8 cellular contexts compared by ENCODE assay signal in genomic region chr1:23800396-23801337, GRCh38. TPM values are rescaled to one million over a fixed set of nuclear protein-coding genes. Genes with fewer than 3 reads are reported as not detected.
DNase-seq lines count a peak whose midpoint lies in the region; ATAC-seq and TF ChIP-seq lines count a peak whose summit lies in the region.

Gene GALE, minus strand, starts transcription at chr1:23800754. Its CDS starts 1,747 bp downstream, at chr1:23799007.

- H4K20me1 ChIP-seq in GM23338 (replicated peaks; ENCODE audit: insufficient read depth) (0 out of 2 replicates have a peak, but pooled peaks cover 8% of the 10 kb centered on the region), Loucy (ENCODE audit: insufficient read depth, low read length, poor library complexity, severe bottlenecking) (peaks cover 9% of the 10 kb centered on the region)

- H3K9me3 Mint-ChIP-seq in GM23338 (no peaks in the 10 kb centered on the region), nephron (no peaks in the 10 kb centered on the region)

- H3K4me3 ChIP-seq in GM23338 (peak within 1 kb of the TSS; percentile 91), Loucy (ENCODE audit: low read length, poor library complexity, severe bottlenecking) (peak within 1 kb of the TSS; percentile 96)

- no peaks in the 10 kb centered on the region for H3K9me3 ChIP-seq in Loucy (ENCODE audit: insufficient read depth, low read depth, low read length)

- peaks cover 12% of the 10 kb centered on the region; the same call in 2 of the 3 replicates for H3K4me1 Mint-ChIP-seq in GM23338
- peaks cover 5% of the 10 kb centered on the region for H3K4me1 Mint-ChIP-seq in nephron

- peak; percentile 91 for TF ChIP-seq POLR2A in Raji (IDR thresholded peaks at IDR 0.05; ENCODE audit: insufficient read depth, low read depth, low read length)

- H3K79me2 ChIP-seq in GM23338 (replicated peaks; ENCODE audit: insufficient read depth) (no peaks in the 10 kb centered on the region), Loucy (ENCODE audit: insufficient read depth, low read length) (no peaks in the 10 kb centered on the region; the same call in 1 of the 2 replicates)

- peak; percentile 65 for ATAC-seq in GM23338
- ATAC-seq in stimulated activated naive CD8-positive, alpha-beta T cell treated with anti-CD3 and anti-CD28 coated beads, Interleukin-15, Interleukin-2, amounts not matched to agents 100 U/mL and 50 U/mL, for 24 hours = peak; percentile 90

- H3K27me3 Mint-ChIP-seq in GM23338 (ENCODE audit: insufficient read depth, low read depth, poor library complexity) = peaks cover 21% of the 10 kb centered on the region
- H3K27me3 Mint-ChIP-seq in nephron (ENCODE audit: low read depth) = peaks cover 3% of the 10 kb centered on the region

- peak within 1 kb of the TSS; percentile 98 for H3K4me3 Mint-ChIP-seq in GM23338
- H3K4me3 Mint-ChIP-seq in nephron = peak within 1 kb of the TSS; percentile 90 to 94 (median 92)

- H3K36me3 Mint-ChIP-seq in GM23338 (ENCODE audit: low read depth) (peaks cover 24% of the 10 kb centered on the region), nephron (ENCODE audit: low read depth) (peaks cover 25% of the 10 kb centered on the region)

- peak within 1 kb of the TSS; percentile 97 for H3K27ac Mint-ChIP-seq in GM23338
- H3K27ac Mint-ChIP-seq in nephron = peak within 1 kb of the TSS; percentile 63 to 96 (median 92)

- H2AFZ ChIP-seq in GM23338 (peak within 1 kb of the TSS; percentile 94), Loucy (ENCODE audit: low read length) (peak within 1 kb of the TSS; percentile 93)

- no peak within 1 kb of the TSS for H3K27ac ChIP-seq in GM23338 (ENCODE audit: low read depth)

- peak within 1 kb of the TSS; percentile 97 for H3K9ac ChIP-seq in Loucy (ENCODE audit: low read depth, low read length, poor library complexity, severe bottlenecking)

- peak within 1 kb of the TSS; percentile 98 for H3K4me2 ChIP-seq in GM23338
- peak within 1 kb of the TSS; percentile 98 for H3K4me2 ChIP-seq in Loucy (ENCODE audit: low read depth, low read length, poor library complexity, severe bottlenecking)

- no peaks in the 10 kb centered on the region for H3K36me3 ChIP-seq in GM23338 (ENCODE audit: insufficient read depth)
- peaks cover 8% of the 10 kb centered on the region; the same call in 1 of the 2 replicates for H3K36me3 ChIP-seq in Loucy (ENCODE audit: insufficient read depth, low read length)

- DNase-seq in DMS79 (lab: John Stamatoyannopoulos, UW) (peak; percentile 91), GM23338 (ENCODE audit: low spot score) (peak; percentile 76), fibroblast of peridontal ligament (ENCODE audit: extremely low read depth) (peak; percentile 87)
- DNase-seq in activated T-helper 9 cell treated with anti-CD3 and anti-CD28 coated beads, Interleukin-2, amount 50 U/mL, for 16 hours (ENCODE audit: low read depth) = peak; percentile 97
- DNase-seq in stimulated activated naive CD8-positive, alpha-beta T cell treated with anti-CD3 and anti-CD28 coated beads, Interleukin-15, Interleukin-2, amounts not matched to agents 100 U/mL and 50 U/mL, for 24 hours = peak; percentile 97

- H3K9me2 ChIP-seq in GM23338 (ENCODE audit: insufficient read depth) (no peaks in the 10 kb centered on the region), Loucy (replicated peaks; ENCODE audit: low read depth, low read length) (no peaks in the 10 kb centered on the region)

- TF ChIP-seq CTCF in GM23338 (conservative IDR thresholded peaks at IDR 0.05; ENCODE audit: low read depth in 2 of 2) (no peak), Loucy (conservative IDR thresholded peaks at IDR 0.05; ENCODE audit: low read length) (no peak), nephron (IDR thresholded peaks at IDR 0.05; ENCODE audit: unreplicated experiment in 3 of 3) (no peak)

- H3K4me1 ChIP-seq in GM23338 (ENCODE audit: insufficient read depth) (peaks cover 15% of the 10 kb centered on the region), Loucy (ENCODE audit: insufficient read depth, low read length, poor library complexity, severe bottlenecking) (peaks cover 15% of the 10 kb centered on the region)

- H3K27me3 ChIP-seq in GM23338 (ENCODE audit: insufficient read depth) = peaks cover 14% of the 10 kb centered on the region
- no peaks in the 10 kb centered on the region for H3K27me3 ChIP-seq in Loucy (ENCODE audit: insufficient read depth, low read length, poor library complexity, severe bottlenecking)

- H3F3A ChIP-seq in GM23338 (replicated peaks; ENCODE audit: low read depth) (peaks cover 11% of the 10 kb centered on the region; the same call in 1 of the 2 replicates), Loucy (ENCODE audit: low read depth) (no peaks in the 10 kb centered on the region)

TF ChIP-seq in GM23338, 12 proteins besides CTCF, POLR2A, EP300 and RAD21:
- TF ChIP-seq JUNB (IDR thresholded peaks at IDR 0.05; ENCODE audit: unreplicated experiment) (no peak), POLR2AphosphoS5 (IDR thresholded peaks at IDR 0.05; ENCODE audit: low read depth) (peak; percentile 60), ETS1 (IDR thresholded peaks at IDR 0.05) (peak; percentile 56; the same call in 1 of the 2 replicates), EZH2phosphoT487 (IDR thresholded peaks at IDR 0.05; ENCODE audit: unreplicated experiment) (no peak), CREB1 (CRISPR knock-in tag; IDR thresholded peaks at IDR 0.05; ENCODE audit: low read depth) (peak; percentile 78), NANOG (IDR thresholded peaks at IDR 0.05; ENCODE audit: borderline replicate concordance) (no peak)

RNA-seq across cellular contexts. Expression of gene GALE, which starts in this region (rescaled TPM):
- 31.7 and 34.6 TPM in 2 replicates for total RNA-seq in GM23338 (2014; rRNA removed; shearing (Covaris generic))
- 28.1 and 30.1 TPM in 2 replicates for polyA plus RNA-seq in GM23338 (2016; fragmentation: Nextera tagmentation; extraction: Ambion mirVana)
